In the genomic region with DNA sequence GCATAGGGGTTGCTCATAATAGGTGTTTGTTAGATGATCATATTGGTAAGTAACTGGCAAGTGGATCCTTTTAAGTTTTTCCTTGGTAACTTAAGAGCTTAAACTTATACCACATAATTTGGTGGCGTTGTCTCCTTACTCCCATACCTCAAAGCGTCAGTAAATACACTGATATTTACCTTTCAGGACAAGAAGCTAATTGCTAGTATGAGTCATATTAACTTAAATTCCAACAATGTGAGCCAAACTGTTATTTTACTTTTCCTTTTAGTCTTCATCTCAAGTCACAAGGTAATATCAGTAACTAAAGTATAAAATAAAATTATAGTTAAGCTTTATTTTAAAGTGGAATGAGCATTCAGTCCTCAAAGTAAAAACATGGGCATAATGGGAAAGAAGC, we compare ENCODE assay signal across 20 cellular contexts. TPM values are rescaled to one million over a fixed set of nuclear protein-coding genes. Genes with fewer than 3 reads are reported as not detected.
DNase-seq lines count a peak whose midpoint lies in the region; ATAC-seq, FAIRE-seq and TF ChIP-seq lines count a peak whose summit lies in the region.
"Had no signal": no experiment of that assay in that cellular context is flagged by ENCODE, and none has a peak within 500 bp of the region (broad histone marks: within the 10 kb centered on the region; RNA-seq: fewer than 3 reads in every experiment).

No MANE protein-coding gene starts in this region.

- H3K9me3 ChIP-seq in PC-3 (ENCODE audit: low read length) (no peaks in the 10 kb centered on the region), left lung (no peaks in the 10 kb centered on the region)
- H3K9me3 ChIP-seq: BLaER1, Caco-2 had no signal

- POLR2A ChIA-PET in PC-3 (lab: Charles Lee; ENCODE audit: unreplicated experiment): interaction anchor here (0.5 kb wide), 1 partner anchor 291 kb away, joined by 3 read pairs; no protein-coding TSS in a partner anchor

- H3K27ac ChIP-seq in PC-3 (ENCODE audit: low read length) (no peak overlapping the region), left lung (no peak overlapping the region)
- H3K27ac ChIP-seq: BLaER1 had no signal

- H2AFZ ChIP-seq in PC-3 (ENCODE audit: low read length): no peak overlapping the region

- no peaks in the 10 kb centered on the region for H3K4me1 Mint-ChIP-seq in activated T-cell treated with anti-CD3 and anti-CD28 coated beads, Interleukin-2, amount 50 U/mL, for 72 hours (ENCODE audit: low read depth)

- no peak for FAIRE-seq in bronchial epithelial cell (lab: Jason Lieb, UNC)

- TF ChIP-seq CTCF in PC-3 (conservative IDR thresholded peaks at IDR 0.05; ENCODE audit: low read depth, low read length) (no peak), bronchial epithelial cell (IDR thresholded peaks at IDR 0.05; ENCODE audit: insufficient read depth, low read length, severe bottlenecking) (no peak), left lung (IDR thresholded peaks at IDR 0.05) (no peak)

- H3F3A ChIP-seq in PC-3 (ENCODE audit: low read length, unreplicated experiment): no peaks in the 10 kb centered on the region

- DNase-seq in ELR (ENCODE audit: low read depth): peak; percentile 42
- DNase-seq in PC-3: peak; percentile 53
- DNase-seq in bronchial epithelial cell (ENCODE audit: low read depth): peak; percentile 64
- no peak for DNase-seq in left lung
- no peak for DNase-seq in NCI-H226
- DNase-seq in activated T-cell treated with anti-CD3 and anti-CD28 coated beads, Interleukin-2, amount 50 U/mL, for 72 hours: no peak
- no peak for DNase-seq in SW 1271 (lab: John Stamatoyannopoulos, UW)
- no peak for DNase-seq in head of caudate nucleus
- DNase-seq: ACHN; Caco-2; CD4-positive, alpha-beta T cell; H9; KG1; NCI-H1105; NCI-H1694; NCI-H2081; NCI-H2171; NCI-H524 treated with DMSO at 0.1 percent for 48 hours; Right ventricle myocardium superior had no signal

- H3K27me3 Mint-ChIP-seq in activated T-cell treated with anti-CD3 and anti-CD28 coated beads, Interleukin-2, amount 50 U/mL, for 72 hours (ENCODE audit: low read depth): peaks cover 6% of the 10 kb centered on the region
- H3K27me3 Mint-ChIP-seq: CD4-positive, alpha-beta T cell had no signal

- CTCF ChIA-PET in PC-3 (lab: Charles Lee): interaction anchor here (0.5 to 1.2 kb wide), 3 partner anchors 10 to 153 kb away, joined by 3 to 34 read pairs (median 4); partner anchors contain the start of gene SH3GLB1

- no peaks in the 10 kb centered on the region for H3K9me2 ChIP-seq in PC-3 (replicated peaks; ENCODE audit: low read length)

- peak overlapping the region; percentile 66 for H3K4me2 ChIP-seq in PC-3 (ENCODE audit: low read length)
- H3K4me2 ChIP-seq: BLaER1 had no signal

- H3K79me2 ChIP-seq in PC-3 (ENCODE audit: low read length): no peaks in the 10 kb centered on the region

- ATAC-seq in PC-3: peak; percentile 89
- peak; percentile 64 for ATAC-seq in left lung
- ATAC-seq in activated T-cell treated with anti-CD3 and anti-CD28 coated beads, Interleukin-2, amount 50 U/mL, for 72 hours (replicated peaks in 1 of 2): no peak

- H3K4me3 Mint-ChIP-seq in activated T-cell treated with anti-CD3 and anti-CD28 coated beads, Interleukin-2, amount 50 U/mL, for 72 hours: no peak overlapping the region
- H3K4me3 Mint-ChIP-seq: CD4-positive, alpha-beta T cell; H9 had no signal

- H3K4me1 ChIP-seq in PC-3 (ENCODE audit: insufficient read depth, low read length) (peaks cover 20% of the 10 kb centered on the region), left lung (no peaks in the 10 kb centered on the region)
- H3K4me1 ChIP-seq: BLaER1 had no signal

- H3K9me3 Mint-ChIP-seq in activated T-cell treated with anti-CD3 and anti-CD28 coated beads, Interleukin-2, amount 50 U/mL, for 72 hours: no peaks in the 10 kb centered on the region
- H3K9me3 Mint-ChIP-seq: CD4-positive, alpha-beta T cell; H9 had no signal

- intact Hi-C loops in PC-3 (cut with micrococcal nuclease): no loop called here
- intact Hi-C loops in left lung (cut with DNase I): no loop called here
- intact Hi-C loops in head of caudate nucleus (cut with DNase I): no loop called here

- no peaks in the 10 kb centered on the region for H4K20me1 ChIP-seq in PC-3 (ENCODE audit: low read length)
- H4K20me1 ChIP-seq: BLaER1 had no signal

- H3K27ac Mint-ChIP-seq in activated T-cell treated with anti-CD3 and anti-CD28 coated beads, Interleukin-2, amount 50 U/mL, for 72 hours: no peak overlapping the region
- H3K27ac Mint-ChIP-seq: CD4-positive, alpha-beta T cell; H9 had no signal

- H3K27me3 ChIP-seq in PC-3 (ENCODE audit: low read length) (no peaks in the 10 kb centered on the region), bronchial epithelial cell (ENCODE audit: control insufficient read depth, insufficient read depth, low read length) (no peaks in the 10 kb centered on the region), left lung (no peaks in the 10 kb centered on the region)
- H3K27me3 ChIP-seq: BLaER1 had no signal

- H3K4me3 ChIP-seq in PC-3 (ENCODE audit: low read length): peak overlapping the region; percentile 14; the same call in 1 of the 2 replicates
- no peak overlapping the region for H3K4me3 ChIP-seq in bronchial epithelial cell (ENCODE audit: low read depth, low read length)
- no peak overlapping the region for H3K4me3 ChIP-seq in left lung
- H3K4me3 ChIP-seq: BLaER1 had no signal

- no peak overlapping the region for H3K9ac ChIP-seq in PC-3 (ENCODE audit: low read length)
- H3K9ac ChIP-seq: BLaER1 had no signal

- H3K36me3 ChIP-seq in PC-3 (ENCODE audit: low read depth, low read length) (no peaks in the 10 kb centered on the region), bronchial epithelial cell (ENCODE audit: control insufficient read depth, insufficient read depth, low read length) (no peaks in the 10 kb centered on the region), left lung (no peaks in the 10 kb centered on the region)
- H3K36me3 ChIP-seq: BLaER1 had no signal

- no TSS peak for BruUV-seq in PC-3 (replicated peaks; lab: Mats Ljungman, UMichigan)

- no peaks in the 10 kb centered on the region for H3K36me3 Mint-ChIP-seq in activated T-cell treated with anti-CD3 and anti-CD28 coated beads, Interleukin-2, amount 50 U/mL, for 72 hours (ENCODE audit: insufficient read depth in 2 of 2)

RNA-seq across cellular contexts. Expression of gene SH3GLB1, which starts 9.0 kb away (rescaled TPM):
- total RNA-seq in PC-3 (2014; rRNA removed) (23.3 and 25.0 TPM in 2 replicates), bronchial epithelial cell (21.3 and 31.2 TPM in 2 replicates), left lung (100 to 1,000 TPM; 102 to 114 TPM)
- 10 to 100 TPM; 74.3 to 77.9 TPM for total RNA-seq in activated T-cell treated with anti-CD3 and anti-CD28 coated beads, Interleukin-2, amount 50 U/mL, for 72 hours

Comparison
In these comparisons a context has a peak if more than half of its experiments do, and no peak if none do; other contexts are left out.
1. DNase-seq: peak in ELR (single experiment), PC-3 (single experiment) and bronchial epithelial cell (single experiment); none in left lung (0 of 2), NCI-H226 (single experiment), activated T-cell treated with anti-CD3 and anti-CD28 coated beads, Interleukin-2, amount 50 U/mL, for 72 hours (0 of 2), SW 1271 (0 of 2) and head of caudate nucleus (0 of 42).
2. ATAC-seq: peak in PC-3 (single experiment) and left lung (single experiment); none in activated T-cell treated with anti-CD3 and anti-CD28 coated beads, Interleukin-2, amount 50 U/mL, for 72 hours (0 of 2).